Comparison of ENCODE assay signal across 11 cellular contexts in the genomic region with DNA sequence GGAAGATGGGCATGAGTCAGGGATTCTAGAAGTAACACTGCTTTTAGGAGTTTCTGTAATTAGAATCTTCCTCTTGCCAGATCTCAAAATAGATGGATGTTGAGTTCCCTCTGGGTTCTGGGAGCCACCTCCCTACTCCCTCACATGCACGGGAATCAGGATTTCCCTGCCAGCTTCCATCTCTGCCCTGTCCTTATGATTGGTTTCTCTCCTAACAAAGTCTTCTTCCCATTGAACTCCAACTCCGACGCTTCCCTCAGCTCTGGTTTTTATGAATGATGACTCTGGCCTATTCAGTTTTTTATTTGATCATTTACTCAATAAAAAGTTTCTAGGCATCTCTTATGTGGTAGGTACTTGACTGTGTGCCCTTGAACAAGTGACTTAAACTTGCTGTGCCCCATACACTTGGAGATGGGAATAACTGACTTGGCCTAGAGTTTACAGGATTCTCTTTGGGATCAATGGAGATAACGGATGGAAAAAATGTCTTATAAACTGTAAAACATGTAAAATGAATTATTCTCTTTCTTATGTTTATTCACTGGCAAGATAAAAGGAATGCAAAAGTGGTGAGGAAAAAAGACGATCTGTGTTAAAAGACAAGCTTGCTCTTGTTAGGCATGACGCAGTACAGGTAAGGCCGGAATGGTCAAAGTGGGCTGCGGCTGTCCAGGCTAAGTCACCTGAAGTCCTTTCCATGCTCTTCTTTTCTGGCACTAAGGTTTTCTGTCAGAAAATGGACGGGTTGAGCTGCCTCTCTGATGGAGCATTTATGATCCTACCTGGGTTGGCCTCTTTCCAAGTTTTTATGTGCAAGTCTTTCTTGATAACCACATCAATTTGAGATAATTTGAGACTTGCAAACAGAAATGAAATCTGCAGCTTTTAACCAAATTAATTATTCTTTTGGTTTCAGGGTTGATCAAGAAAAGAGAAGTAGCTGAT.
"Had no signal": no experiment of that assay in that cellular context is flagged by ENCODE, and none has a peak within 500 bp of the region (broad histone marks: within the 10 kb centered on the region; RNA-seq: fewer than 3 reads in every experiment).

No MANE protein-coding gene starts in this region.

- FAIRE-seq: kidney, TTC549 had no signal

- H2AFZ ChIP-seq: parathyroid adenoma had no signal

- H3K9me3 Mint-ChIP-seq: activated B cell treated with CpG ODN at 0.5 μM for 24 hours had no signal

- H3K9me3 ChIP-seq: gastroesophageal sphincter, tibial nerve had no signal

- H3K4me2 ChIP-seq: smooth muscle cell had no signal

- DNase-seq: activated B cell treated with CpG ODN at 0.5 μM for 24 hours; activated effector memory CD4-positive, alpha-beta T cell treated with Interleukin-2 at 50 U/mL for 16 hours; activated T-cell treated with anti-CD3 and anti-CD28 coated beads, Interleukin-2, amount 50 U/mL, for 1 hour; kidney; T-helper 2 cell had no signal

- H3K27me3 Mint-ChIP-seq: activated B cell treated with CpG ODN at 0.5 μM for 24 hours had no signal

- H3K36me3 ChIP-seq: gastroesophageal sphincter, tibial nerve had no signal

- ATAC-seq: gastroesophageal sphincter had no signal

- H3K79me2 ChIP-seq: parathyroid adenoma had no signal

- H3K4me3 ChIP-seq: gastroesophageal sphincter, smooth muscle cell, tibial nerve had no signal

- H3K4me1 Mint-ChIP-seq: activated B cell treated with CpG ODN at 0.5 μM for 24 hours had no signal

- H3K36me3 Mint-ChIP-seq: activated naive CD8-positive, alpha-beta T cell had no signal

- H3K27ac Mint-ChIP-seq: activated B cell treated with CpG ODN at 0.5 μM for 24 hours; activated naive CD8-positive, alpha-beta T cell had no signal

- H3K27me3 ChIP-seq: gastroesophageal sphincter, tibial nerve had no signal

- H3K9ac ChIP-seq: parathyroid adenoma had no signal

- H3K4me1 ChIP-seq: gastroesophageal sphincter, parathyroid adenoma, tibial nerve had no signal

- H3K27ac ChIP-seq: gastroesophageal sphincter, parathyroid adenoma, tibial nerve had no signal

- H3K4me3 Mint-ChIP-seq: activated B cell treated with CpG ODN at 0.5 μM for 24 hours; activated naive CD8-positive, alpha-beta T cell had no signal
